ENCODE assay signal across 10 cellular contexts in genomic region chr22:43925433-43926348, GRCh38. TPM values are rescaled to one million over a fixed set of nuclear protein-coding genes. Genes with fewer than 3 reads are reported as not detected.
A peak's percentile ranks its signal among the peaks of the same experiment; 100 is the strongest.
DNase-seq lines count a peak whose midpoint lies in the region; ATAC-seq and TF ChIP-seq lines count a peak whose summit lies in the region.
"Had no signal": no experiment of that assay in that cellular context is flagged by ENCODE, and none has a peak within 500 bp of the region (broad histone marks: within the 10 kb centered on the region; RNA-seq: fewer than 3 reads in every experiment).

No MANE protein-coding gene starts in this region.

- no peaks in the 10 kb centered on the region for H3K36me3 Mint-ChIP-seq in T-helper 2 cell treated with Interferon-gamma antibody and Interleukin-4, amounts not matched to agents 5 μg/mL and 100 μg/mL, for 36 hours (ENCODE audit: low read depth)

- no peaks in the 10 kb centered on the region for H3K9me3 Mint-ChIP-seq in T-helper 2 cell treated with Interferon-gamma antibody and Interleukin-4, amounts not matched to agents 5 μg/mL and 100 μg/mL, for 36 hours

- no peak overlapping the region for H3K4me3 Mint-ChIP-seq in T-helper 2 cell treated with Interferon-gamma antibody and Interleukin-4, amounts not matched to agents 5 μg/mL and 100 μg/mL, for 36 hours

- peaks cover 4% of the 10 kb centered on the region for H3K4me1 Mint-ChIP-seq in T-helper 2 cell treated with Interferon-gamma antibody and Interleukin-4, amounts not matched to agents 5 μg/mL and 100 μg/mL, for 36 hours (ENCODE audit: low read depth)

- peak; percentile 47 for DNase-seq in AG08395 (ENCODE audit: low spot score)
- DNase-seq in HFF-Myc (ENCODE audit: extremely low read depth, low read depth), result no peak
- peak; percentile 67 for DNase-seq in astrocyte of the hippocampus (ENCODE audit: low read depth, low spot score)
- peak; percentile 95 for DNase-seq in left lobe of liver (ENCODE audit: low spot score)
- no peak for DNase-seq in stimulated activated CD4-positive, alpha-beta T cell treated with anti-CD3 and anti-CD28 coated beads, Interleukin-15, amount 100 ng/mL, for 24 hours
- no peak for DNase-seq in putamen (ENCODE audit: low spot score)
- DNase-seq in T-helper 2 cell treated with Interferon-gamma antibody and Interleukin-4, amounts not matched to agents 5 μg/mL and 100 μg/mL, for 36 hours (ENCODE audit: low spot score), result no peak
- DNase-seq: heart left ventricle had no signal

- TF ChIP-seq CTCF in HFF-Myc (IDR thresholded peaks at IDR 0.05; ENCODE audit: low read depth, low read length, missing control alignments), result no peak

- ATAC-seq in left lobe of liver, result peak; percentile 73
- no peak for ATAC-seq in HG03521 (IDR thresholded peaks at IDR 0.05; ENCODE audit: unreplicated experiment)
- ATAC-seq: heart left ventricle had no signal

- peaks cover 24% of the 10 kb centered on the region for H3K27me3 Mint-ChIP-seq in T-helper 2 cell treated with Interferon-gamma antibody and Interleukin-4, amounts not matched to agents 5 μg/mL and 100 μg/mL, for 36 hours (ENCODE audit: low read depth)

- no peak overlapping the region for H3K27ac Mint-ChIP-seq in T-helper 2 cell treated with Interferon-gamma antibody and Interleukin-4, amounts not matched to agents 5 μg/mL and 100 μg/mL, for 36 hours

- H3K4me3 ChIP-seq in HFF-Myc (replicated peaks; ENCODE audit: low read depth, low read length), result peak overlapping the region; percentile 75
- H3K4me3 ChIP-seq: heart left ventricle had no signal

RNA-seq across cellular contexts. Expression of gene PNPLA3, which starts 2.1 kb away (rescaled TPM):
- total RNA-seq in left lobe of liver, result 72.1 TPM

RNA-seq across cellular contexts. Expression of gene SAMM50, which starts 29.6 kb away (rescaled TPM):
- total RNA-seq in left lobe of liver, result 23.6 TPM

RNA-seq across cellular contexts. Expression of gene PNPLA5, which starts 33.9 kb away (rescaled TPM):
- total RNA-seq in left lobe of liver, result not detected
- total RNA-seq: heart left ventricle, NCI-H460 had no signal

Comparison
In these comparisons a context has a peak if more than half of its experiments do, and no peak if none do; other contexts are left out.
1. DNase-seq: peak in AG08395 (single experiment), astrocyte of the hippocampus (single experiment) and left lobe of liver (single experiment); none in HFF-Myc (single experiment), stimulated activated CD4-positive, alpha-beta T cell treated with anti-CD3 and anti-CD28 coated beads, Interleukin-15, amount 100 ng/mL, for 24 hours (single experiment), putamen (single experiment) and T-helper 2 cell treated with Interferon-gamma antibody and Interleukin-4, amounts not matched to agents 5 μg/mL and 100 μg/mL, for 36 hours (single experiment).